ENCODE assay signal across 9 cellular contexts in genomic region chr20:23363257-23363649, GRCh38. TPM values are rescaled to one million over a fixed set of nuclear protein-coding genes. Genes with fewer than 3 reads are reported as not detected.
DNase-seq lines count a peak whose midpoint lies in the region; ATAC-seq, FAIRE-seq and TF ChIP-seq lines count a peak whose summit lies in the region.
"Had no signal": no experiment of that assay in that cellular context is flagged by ENCODE, and none has a peak within 500 bp of the region (broad histone marks: within the 10 kb centered on the region; RNA-seq: fewer than 3 reads in every experiment).

No MANE protein-coding gene starts in this region.

- TF ChIP-seq EP300 in A549 (IDR thresholded peaks at IDR 0.05), result no peak

- H2BK5ac ChIP-seq in mesenchymal stem cell (ENCODE audit: low read depth, low read length, poor library complexity, severe bottlenecking), result no peak overlapping the region

- no peak for TF ChIP-seq RAD21 in A549 (conservative IDR thresholded peaks at IDR 0.05 in 1 of 2, IDR thresholded peaks at IDR 0.05 in 1 of 2)

- H3K4me2 ChIP-seq in A549, result peak overlapping the region; percentile 92
- peak overlapping the region; percentile 99 for H3K4me2 ChIP-seq in mesenchymal stem cell (ENCODE audit: low read length, poor library complexity, severe bottlenecking)

- H3K4me3 ChIP-seq in A549 (peak overlapping the region; percentile 89), HUES64 (ENCODE audit: low read length) (peak overlapping the region; percentile 79), breast epithelium (peak overlapping the region; percentile 67 to 89 (median 89)), mesenchymal stem cell (ENCODE audit: insufficient read depth in 1 of 2, low read depth in 1 of 2, low read length in 2 of 2) (peak overlapping the region in 1 of 2 experiments; percentile 91), small intestine (ENCODE audit: low read depth in 1 of 2, low read length in 2 of 2) (no peak overlapping the region)

- H3K36me3 ChIP-seq in HUES64 (ENCODE audit: insufficient read depth, low read length), result peaks cover 41% of the 10 kb centered on the region
- no peaks in the 10 kb centered on the region for H3K36me3 ChIP-seq in breast epithelium
- H3K36me3 ChIP-seq in mesenchymal stem cell (ENCODE audit: control insufficient read depth in 1 of 2, insufficient read depth in 2 of 2, low read depth in 1 of 2, low read length in 2 of 2), result peaks cover 18 to 25% of the 10 kb centered on the region in 2 experiments
- no peaks in the 10 kb centered on the region for H3K36me3 ChIP-seq in small intestine (ENCODE audit: control insufficient read depth in 2 of 2, insufficient read depth in 2 of 2, low read length in 2 of 2)

- no peak for DNase-seq in A549 (ENCODE audit: low read depth in 1 of 2, low spot score in 1 of 2)
- DNase-seq in breast epithelium (ENCODE audit: low spot score in 2 of 2), result no peak
- DNase-seq in mesenchymal stem cell, result no peak
- DNase-seq in Ammon's horn (ENCODE audit: low spot score), result no peak
- no peak for DNase-seq in small intestine
- DNase-seq in iPS-NIHi11 (ENCODE audit: low spot score), result no peak
- no peak for DNase-seq in NCI-H2196 (lab: John Stamatoyannopoulos, UW; ENCODE audit: unreplicated experiment)
- DNase-seq: NCI-H1092 had no signal

- peaks cover 45% of the 10 kb centered on the region for H3K4me1 ChIP-seq in A549
- H3K4me1 ChIP-seq in HUES64 (ENCODE audit: insufficient read depth, low read length), result peaks cover 15% of the 10 kb centered on the region
- peaks cover 0 to 17% of the 10 kb centered on the region in 2 donors for H3K4me1 ChIP-seq in breast epithelium
- H3K4me1 ChIP-seq in mesenchymal stem cell (ENCODE audit: control insufficient read depth, insufficient read depth, low read depth, low read length), result peaks cover 19% of the 10 kb centered on the region
- peaks cover 4 to 6% of the 10 kb centered on the region in 2 donors for H3K4me1 ChIP-seq in small intestine (ENCODE audit: control insufficient read depth in 2 of 2, insufficient read depth in 1 of 2, low read depth in 1 of 2, low read length in 1 of 2)

- peaks cover 22% of the 10 kb centered on the region for H3K79me1 ChIP-seq in mesenchymal stem cell (replicated peaks; ENCODE audit: low read length, poor library complexity, severe bottlenecking)

- POLR2A ChIA-PET in A549 (lab: Yijun Ruan, JAX), result interaction anchor here (1.0 kb wide), 1 partner anchor 13 kb away, joined by 7 read pairs; the partner anchor contains the start of gene NXT1

- ATAC-seq in A549, result no peak

- WGBS in A549 (ENCODE audit: missing lambda C conversion rate), result 97% methylated on average over 4 of the region's 4 CpGs
- WGBS in HUES64, result 92% methylated on average over 4 of the region's 4 CpGs
- 92% methylated on average over 4 of the region's 4 CpGs for WGBS in mesenchymal stem cell
- 71 to 78% (median 74%) methylated on average over 4 of the region's 4 CpGs for WGBS in small intestine, 3 donors

- H3K27me3 ChIP-seq in HUES64 (ENCODE audit: insufficient read depth, low read length), result no peaks in the 10 kb centered on the region
- H3K27me3 ChIP-seq in breast epithelium, result no peaks in the 10 kb centered on the region
- no peaks in the 10 kb centered on the region for H3K27me3 ChIP-seq in mesenchymal stem cell (ENCODE audit: control insufficient read depth in 1 of 2, insufficient read depth in 1 of 2, low read length in 2 of 2)
- no peaks in the 10 kb centered on the region for H3K27me3 ChIP-seq in small intestine (ENCODE audit: control insufficient read depth in 2 of 2, insufficient read depth in 2 of 2, low read length in 2 of 2)

- H3K23ac ChIP-seq in mesenchymal stem cell (ENCODE audit: low read length in 2 of 2), result peak overlapping the region in 1 of 2 experiments; percentile 97

- H2BK12ac ChIP-seq in mesenchymal stem cell (ENCODE audit: low read length in 2 of 2), result peak overlapping the region in 1 of 2 experiments; percentile 71

- H3K9ac ChIP-seq in HUES64 (ENCODE audit: low read depth, low read length), result no peak overlapping the region
- H3K9ac ChIP-seq in mesenchymal stem cell (ENCODE audit: low read length), result peak overlapping the region; percentile 93

- FAIRE-seq in A549 (lab: Jason Lieb, UNC) (no peak), small intestine (lab: Jason Lieb, UNC) (no peak)

- H4K8ac ChIP-seq in mesenchymal stem cell (ENCODE audit: low read length), result no peak overlapping the region

- H4K91ac ChIP-seq in mesenchymal stem cell (ENCODE audit: low read length), result no peak overlapping the region

- no peak overlapping the region for H2BK15ac ChIP-seq in mesenchymal stem cell (ENCODE audit: low read depth, poor library complexity, severe bottlenecking)

- H2AK5ac ChIP-seq in mesenchymal stem cell (ENCODE audit: low read length, severe bottlenecking), result peak overlapping the region; percentile 81

- H3K27ac ChIP-seq in A549 (peak overlapping the region in 1 of 2 experiments; percentile 95; a peak in 3 of 6 replicates), HUES64 (ENCODE audit: low read depth, low read length) (no peak overlapping the region), breast epithelium (peak overlapping the region; percentile 98 to 99), mesenchymal stem cell (ENCODE audit: low read length, poor library complexity, severe bottlenecking) (no peak overlapping the region), small intestine (ENCODE audit: low read depth in 1 of 2, low read length in 1 of 2) (peak overlapping the region in 1 of 2 donors; percentile 99)

- no peaks in the 10 kb centered on the region for H3K9me3 ChIP-seq in A549
- H3K9me3 ChIP-seq in HUES64 (ENCODE audit: insufficient read depth, low read depth, low read length), result no peaks in the 10 kb centered on the region
- no peaks in the 10 kb centered on the region for H3K9me3 ChIP-seq in breast epithelium
- no peaks in the 10 kb centered on the region for H3K9me3 ChIP-seq in mesenchymal stem cell (ENCODE audit: control insufficient read depth, low read length)
- no peaks in the 10 kb centered on the region for H3K9me3 ChIP-seq in small intestine (ENCODE audit: control insufficient read depth, low read depth)

- H2BK120ac ChIP-seq in mesenchymal stem cell (ENCODE audit: low read depth, low read length), result no peak overlapping the region

- CTCF ChIA-PET in A549 (lab: Yijun Ruan, JAX), result interaction anchor here (1.0 to 1.6 kb wide), 2 partner anchors 13 to 46 kb away, joined by 3 read pairs; no protein-coding TSS in a partner anchor

- H3K18ac ChIP-seq in mesenchymal stem cell (ENCODE audit: low read depth in 1 of 2, low read length in 2 of 2), result peak overlapping the region in 1 of 2 experiments; percentile 38

- H2AFZ ChIP-seq in mesenchymal stem cell (ENCODE audit: low read depth, low read length), result no peak overlapping the region

- no peak for TF ChIP-seq CTCF in A549 (IDR thresholded peaks at IDR 0.05)
- no peak for TF ChIP-seq CTCF in breast epithelium (IDR thresholded peaks at IDR 0.05)

- H3K14ac ChIP-seq in mesenchymal stem cell (ENCODE audit: low read length in 2 of 2), result peak overlapping the region in 1 of 2 experiments; percentile 57

- intact Hi-C loops in breast epithelium (cut with DNase I; ENCODE audit: low total_unique reads), result no loop called here

- TF ChIP-seq POLR2A in A549 (IDR thresholded peaks at IDR 0.05; ENCODE audit: low read length) (no peak), breast epithelium (IDR thresholded peaks at IDR 0.05) (no peak)

- H3K4ac ChIP-seq in mesenchymal stem cell (ENCODE audit: low read depth in 1 of 2, low read length in 2 of 2), result peak overlapping the region in 1 of 2 experiments; percentile 96

RNA-seq across cellular contexts. Expression of gene GZF1, which starts 1.3 kb away (rescaled TPM):
- polyA plus RNA-seq in A549 (2011; rRNA removed) (24.7 and 33.4 TPM in 2 replicates), A549 (2017; fragmentation: RNase III; extraction: RNeasy Plus Mini Kit Qiagen cat#74134 plus additional on column Dnase treatment) (13.2 to 16.1 TPM (median 15.6 TPM) in 3 replicates), small intestine (1 to 10 TPM; 3.2 to 5.8 (median 3.8) TPM)
- polyA plus RNA-seq in A549 (2012; cell fraction: cytosol; rRNA removed), result 31.3 and 34.5 TPM in 2 replicates
- polyA plus RNA-seq in A549 (2012; cell fraction: nucleus; rRNA removed), result 37.6 and 68.6 TPM in 2 replicates
- 69.4 and 96.5 TPM in 2 replicates for polyA minus RNA-seq in A549 (2011; rRNA and poly(A)+ RNA removed)
- polyA plus RNA-seq in HUES64 (2013, experiment 1 of 2), result 11.6 TPM
- polyA plus RNA-seq in HUES64 (2013, experiment 2 of 2), result 14.2 TPM
- 10 to 100 TPM; 19.0 to 24.3 (median 19.9) TPM for total RNA-seq in breast epithelium
- 5.8 TPM for polyA plus RNA-seq in mesenchymal stem cell (2013, experiment 1 of 2)
- polyA plus RNA-seq in mesenchymal stem cell (2013, experiment 2 of 2), result 6.2 TPM

RNA-seq across cellular contexts. Expression of gene NXT1, which starts 12.7 kb away (rescaled TPM):
- polyA plus RNA-seq in A549 (2011; rRNA removed) (68.2 and 71.8 TPM in 2 replicates), A549 (2017; fragmentation: RNase III; extraction: RNeasy Plus Mini Kit Qiagen cat#74134 plus additional on column Dnase treatment) (44.3 to 45.5 TPM (median 45.1 TPM) in 3 replicates), small intestine (10 to 100 TPM in 2 of 3 donors, 1 to 10 TPM in 1; 4.9 to 22.2 (median 12.4) TPM)
- 97.1 and 104 TPM in 2 replicates for polyA plus RNA-seq in A549 (2012; cell fraction: cytosol; rRNA removed)
- 59.9 and 65.3 TPM in 2 replicates for polyA plus RNA-seq in A549 (2012; cell fraction: nucleus; rRNA removed)
- polyA minus RNA-seq in A549 (2011; rRNA and poly(A)+ RNA removed), result 42.8 and 48.1 TPM in 2 replicates
- polyA plus RNA-seq in HUES64 (2013, experiment 1 of 2), result 25.4 TPM
- polyA plus RNA-seq in HUES64 (2013, experiment 2 of 2), result 26.1 TPM
- total RNA-seq in breast epithelium, result 10 to 100 TPM; 25.9 to 42.9 (median 33.2) TPM
- 17.2 TPM for polyA plus RNA-seq in mesenchymal stem cell (2013, experiment 1 of 2)
- 18.1 TPM for polyA plus RNA-seq in mesenchymal stem cell (2013, experiment 2 of 2)

RNA-seq across cellular contexts. Expression of gene NAPB, which starts 58.0 kb away (rescaled TPM):
- polyA plus RNA-seq in A549 (2011; rRNA removed) (8.2 and 12.7 TPM in 2 replicates), A549 (2017; fragmentation: RNase III; extraction: RNeasy Plus Mini Kit Qiagen cat#74134 plus additional on column Dnase treatment) (5.7 to 6.6 TPM (median 6.2 TPM) in 3 replicates), small intestine (1 to 10 TPM; 3.2 to 8.4 (median 5.6) TPM)
- polyA plus RNA-seq in A549 (2012; cell fraction: cytosol; rRNA removed), result 2.2 TPM in 2 replicates
- 2.5 and 5.5 TPM in 2 replicates for polyA plus RNA-seq in A549 (2012; cell fraction: nucleus; rRNA removed)
- polyA minus RNA-seq in A549 (2011; rRNA and poly(A)+ RNA removed), result 8.4 and 8.8 TPM in 2 replicates
- polyA plus RNA-seq in HUES64 (2013, experiment 1 of 2), result 5.4 TPM
- 7.1 TPM for polyA plus RNA-seq in HUES64 (2013, experiment 2 of 2)
- 10 to 100 TPM; 10.4 to 20.1 (median 16.1) TPM for total RNA-seq in breast epithelium
- 4.6 TPM for polyA plus RNA-seq in mesenchymal stem cell (2013, experiment 1 of 2)
- 4.0 TPM for polyA plus RNA-seq in mesenchymal stem cell (2013, experiment 2 of 2)

Comparison
In these comparisons a context has a peak if more than half of its experiments do, and no peak if none do; other contexts are left out.
1. H3K27ac ChIP-seq: peak in breast epithelium (2 of 2); none in HUES64 (single experiment) and mesenchymal stem cell (single experiment).
2. H3K4me3 ChIP-seq: peak in A549 (single experiment), HUES64 (single experiment) and breast epithelium (3 of 3); none in small intestine (0 of 2).